Comparison of ENCODE assay signal across 7 cellular contexts in genomic region chr2:37762281-37762680, GRCh38.
DNase-seq lines count a peak whose midpoint lies in the region; ATAC-seq and TF ChIP-seq lines count a peak whose summit lies in the region.
"Not testable (repeated sequence)": the region's sequence is repeated elsewhere in the genome, so short reads cannot be mapped to it uniquely, and the experiment has no call there.

No MANE protein-coding gene starts in this region.

- DNase-seq in CD1c-positive myeloid dendritic cell (ENCODE audit: extremely low spot score) (peak; percentile 84), KBM-7 (peak; percentile 44), NOMO-1 treated with DMSO at 0.1 percent for 48 hours (lab: John Stamatoyannopoulos, UW; ENCODE audit: unreplicated experiment) (peak; percentile 89), SKM-1 (lab: John Stamatoyannopoulos, UW; ENCODE audit: unreplicated experiment) (peak; percentile 44)
- not testable (repeated sequence) for DNase-seq in Right ventricle myocardium inferior (ENCODE audit: missing footprints); osteoblast (ENCODE audit: insufficient read length, low spot score, missing footprints)

- H3K79me2 ChIP-seq in osteoblast (ENCODE audit: insufficient read depth, low read length), result not testable (repeated sequence)

- not testable (repeated sequence) for TF ChIP-seq CTCF in osteoblast (IDR thresholded peaks at IDR 0.05; ENCODE audit: extremely low read depth, low read depth, low read length)

- peaks cover 35% of the 10 kb centered on the region for H3K4me1 ChIP-seq in osteoblast (ENCODE audit: insufficient read depth, low read length)

- H3K4me3 Mint-ChIP-seq in dendritic cell treated with granulocyte-macrophage colony-stimulating factor and Interleukin-4, amounts not matched to agents 40 ng/mL and 50 ng/mL, for 4 days, result not testable (repeated sequence)

- H3K27ac ChIP-seq in osteoblast (ENCODE audit: low read depth, low read length), result not testable (repeated sequence)

- not testable (repeated sequence) for H3K4me3 ChIP-seq in osteoblast (ENCODE audit: insufficient read depth, low read length)

- not testable (repeated sequence) for H3K27me3 ChIP-seq in osteoblast (ENCODE audit: insufficient read depth, low read length)

- ATAC-seq in Right ventricle myocardium inferior, result peak; percentile 28

- peaks cover 75% of the 10 kb centered on the region for H3K4me1 Mint-ChIP-seq in dendritic cell treated with granulocyte-macrophage colony-stimulating factor and Interleukin-4, amounts not matched to agents 40 ng/mL and 50 ng/mL, for 4 days (ENCODE audit: low read depth)

- not testable (repeated sequence) for H3K36me3 ChIP-seq in osteoblast (ENCODE audit: insufficient read depth, low read length)

- H3K9me3 ChIP-seq in osteoblast (ENCODE audit: low read depth, low read length), result not testable (repeated sequence)

- peak overlapping the region; percentile 51 for H3K4me2 ChIP-seq in osteoblast (ENCODE audit: insufficient read depth, low read length)

- intact Hi-C loops in dendritic cell treated with granulocyte-macrophage colony-stimulating factor and Interleukin-4, amounts not matched to agents 40 ng/mL and 50 ng/mL, for 4 days (cut with micrococcal nuclease); Right ventricle myocardium inferior (cut with DNase I): not testable (repeated sequence)

- H3K27ac Mint-ChIP-seq in dendritic cell treated with granulocyte-macrophage colony-stimulating factor and Interleukin-4, amounts not matched to agents 40 ng/mL and 50 ng/mL, for 4 days, result peak overlapping the region; percentile 69

- H3K27me3 Mint-ChIP-seq in dendritic cell treated with granulocyte-macrophage colony-stimulating factor and Interleukin-4, amounts not matched to agents 40 ng/mL and 50 ng/mL, for 4 days, result not testable (repeated sequence)

- not testable (repeated sequence) for H2AFZ ChIP-seq in osteoblast (ENCODE audit: low read length)

- in situ Hi-C loops in KBM-7 (cut with MboI; ENCODE audit: low pct_unique_long_range_greater_than_20kb, low sequenced_read_pairs), result not testable (repeated sequence)

- H3K9me3 Mint-ChIP-seq in dendritic cell treated with granulocyte-macrophage colony-stimulating factor and Interleukin-4, amounts not matched to agents 40 ng/mL and 50 ng/mL, for 4 days, result not testable (repeated sequence)

- not testable (repeated sequence) for H3K36me3 Mint-ChIP-seq in dendritic cell treated with granulocyte-macrophage colony-stimulating factor and Interleukin-4, amounts not matched to agents 40 ng/mL and 50 ng/mL, for 4 days (ENCODE audit: low read depth)

- not testable (repeated sequence) for H4K20me1 ChIP-seq in osteoblast (ENCODE audit: insufficient read depth, low read length)
